Comparison of ENCODE assay signal across 14 cellular contexts in the genomic region with DNA sequence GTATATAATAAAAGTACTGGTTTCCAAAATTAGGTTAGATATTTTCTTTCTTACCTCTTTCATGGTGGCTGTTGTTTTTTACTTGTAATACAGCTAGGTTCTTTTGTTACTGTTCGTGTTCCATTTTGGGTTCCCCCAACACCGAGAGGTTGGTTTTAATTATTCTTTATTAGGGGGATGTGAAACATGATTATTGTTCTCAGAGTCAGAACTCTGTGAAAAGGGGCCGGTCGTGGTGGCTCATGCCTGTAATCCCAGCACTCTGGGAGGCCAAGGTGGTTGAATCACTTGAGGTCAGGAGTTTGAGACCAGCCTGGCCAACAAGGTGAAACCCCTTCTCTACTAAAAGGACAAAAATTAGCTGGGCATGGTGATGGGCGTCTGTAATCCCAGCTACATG.
A peak's percentile ranks its signal among the peaks of the same experiment; 100 is the strongest.
DNase-seq lines count a peak whose midpoint lies in the region; ATAC-seq and TF ChIP-seq lines count a peak whose summit lies in the region.
"Had no signal": no experiment of that assay in that cellular context is flagged by ENCODE, and none has a peak within 500 bp of the region (broad histone marks: within the 10 kb centered on the region; RNA-seq: fewer than 3 reads in every experiment).

No MANE protein-coding gene starts in this region.

- H3K27me3 Mint-ChIP-seq in glutamatergic neuron (ENCODE audit: unreplicated experiment) = peaks cover 2% of the 10 kb centered on the region
- no peaks in the 10 kb centered on the region for H3K27me3 Mint-ChIP-seq in stimulated activated memory B cell treated with anti-CD40 and anti-IgM and Interleukin-4, amounts not matched to agents 10 μg/mL and 1 μg/mL and 100 μg/mL, for 72 hours

- H3K9me3 ChIP-seq in OCI-LY7 (ENCODE audit: low read length) = no peaks in the 10 kb centered on the region

- H3K4me2 ChIP-seq in OCI-LY7 (ENCODE audit: low read length) = peak overlapping the region; percentile 45

- no TSS peak for BruUV-seq in OCI-LY7 (replicated peaks; lab: Mats Ljungman, UMichigan)

- intact Hi-C loops in OCI-LY7 (cut with micrococcal nuclease; ENCODE audit: unreplicated experiment) = loop anchor here (5.0 kb wide), 1 partner anchor 88 kb away; no protein-coding TSS in a partner anchor

- in situ Hi-C loops in KBM-7 (cut with MboI; ENCODE audit: low pct_unique_long_range_greater_than_20kb, low sequenced_read_pairs) = no loop called here

- H3K27ac ChIP-seq in OCI-LY7 (ENCODE audit: low read depth, low read length, poor library complexity, severe bottlenecking) = peak overlapping the region; percentile 76

- no peaks in the 10 kb centered on the region for H3K9me2 ChIP-seq in OCI-LY7 (ENCODE audit: insufficient read depth, low read length)

- CTCF ChIA-PET in OCI-LY7 (lab: Charles Lee; ENCODE audit: unreplicated experiment) = no interaction called here
- CTCF ChIA-PET in GM10248 (lab: Yijun Ruan, JAX) = interaction anchor here (1.2 kb wide), 1 partner anchor 12 kb away, joined by 4 read pairs; no protein-coding TSS in a partner anchor

- peak overlapping the region; percentile 2 for H3K4me3 ChIP-seq in OCI-LY7 (ENCODE audit: low read depth, low read length, poor library complexity, severe bottlenecking)

- H3K4me1 ChIP-seq in OCI-LY7 (ENCODE audit: insufficient read depth, low read length, poor library complexity, severe bottlenecking) = peaks cover 65% of the 10 kb centered on the region

- H3K79me2 ChIP-seq in OCI-LY7 (ENCODE audit: insufficient read depth, low read depth, low read length) = peaks cover 30% of the 10 kb centered on the region; the same call in 1 of the 2 replicates

- TF ChIP-seq CTCF in OCI-LY7 (conservative IDR thresholded peaks at IDR 0.05; ENCODE audit: low read length) (no peak), glutamatergic neuron (IDR thresholded peaks at IDR 0.05; ENCODE audit: partially characterized antibody, unreplicated experiment) (no peak), GM10248 (IDR thresholded peaks at IDR 0.05; ENCODE audit: control extremely low read depth, extremely low read depth, low read depth, missing control alignments) (no peak)

- no peak overlapping the region for H3K4me3 Mint-ChIP-seq in glutamatergic neuron (ENCODE audit: unreplicated experiment)
- no peak overlapping the region for H3K4me3 Mint-ChIP-seq in stimulated activated memory B cell treated with anti-CD40 and anti-IgM and Interleukin-4, amounts not matched to agents 10 μg/mL and 1 μg/mL and 100 μg/mL, for 72 hours
- H3K4me3 Mint-ChIP-seq: CD8-positive, alpha-beta T cell had no signal

- peak; percentile 45 for DNase-seq in OCI-LY7 (ENCODE audit: low spot score)
- DNase-seq in glutamatergic neuron = no peak
- no peak for DNase-seq in HuH-7 (ENCODE audit: low spot score)
- no peak for DNase-seq in GM10248 (ENCODE audit: extremely low spot score)
- no peak for DNase-seq in KBM-7
- DNase-seq: C1 segment of cervical spinal cord; CD8-positive, alpha-beta T cell; DMS 273 treated with DMSO at 0.1 percent for 48 hours; DMS79; EL; GDM1; H7; HCEC 1CT had no signal

- H2AFZ ChIP-seq in OCI-LY7 (ENCODE audit: low read length) = no peak overlapping the region

- peak overlapping the region; percentile 73 for H3K27ac Mint-ChIP-seq in glutamatergic neuron (ENCODE audit: unreplicated experiment)
- peak overlapping the region; percentile 63 for H3K27ac Mint-ChIP-seq in stimulated activated memory B cell treated with anti-CD40 and anti-IgM and Interleukin-4, amounts not matched to agents 10 μg/mL and 1 μg/mL and 100 μg/mL, for 72 hours
- H3K27ac Mint-ChIP-seq: CD8-positive, alpha-beta T cell had no signal

- peaks cover 5% of the 10 kb centered on the region for H3K36me3 Mint-ChIP-seq in glutamatergic neuron (ENCODE audit: unreplicated experiment)
- H3K36me3 Mint-ChIP-seq in stimulated activated memory B cell treated with anti-CD40 and anti-IgM and Interleukin-4, amounts not matched to agents 10 μg/mL and 1 μg/mL and 100 μg/mL, for 72 hours = peaks cover 33% of the 10 kb centered on the region

- POLR2A ChIA-PET in OCI-LY7 (lab: Charles Lee) = interaction anchor here (0.5 to 1.1 kb wide), 5 partner anchors 9 to 394 kb away, joined by 3 read pairs; no protein-coding TSS in a partner anchor
- POLR2A ChIA-PET in GM10248 (lab: Yijun Ruan, JAX) = no interaction called here

- peaks cover 49% of the 10 kb centered on the region for H3K4me1 Mint-ChIP-seq in glutamatergic neuron (ENCODE audit: low read depth, unreplicated experiment)
- peaks cover 37% of the 10 kb centered on the region for H3K4me1 Mint-ChIP-seq in stimulated activated memory B cell treated with anti-CD40 and anti-IgM and Interleukin-4, amounts not matched to agents 10 μg/mL and 1 μg/mL and 100 μg/mL, for 72 hours

- H3K9me3 Mint-ChIP-seq in glutamatergic neuron (ENCODE audit: unreplicated experiment) = peaks cover 9% of the 10 kb centered on the region
- H3K9me3 Mint-ChIP-seq in stimulated activated memory B cell treated with anti-CD40 and anti-IgM and Interleukin-4, amounts not matched to agents 10 μg/mL and 1 μg/mL and 100 μg/mL, for 72 hours = no peaks in the 10 kb centered on the region

- peaks cover 43% of the 10 kb centered on the region for H3K36me3 ChIP-seq in OCI-LY7 (ENCODE audit: insufficient read depth, low read length)

- no peak for ATAC-seq in stimulated activated memory B cell treated with anti-CD40 and anti-IgM and Interleukin-4, amounts not matched to agents 10 μg/mL and 1 μg/mL and 100 μg/mL, for 72 hours
- ATAC-seq: CD8-positive, alpha-beta T cell had no signal

- no peaks in the 10 kb centered on the region for H4K20me1 ChIP-seq in OCI-LY7 (ENCODE audit: insufficient read depth, low read length)
